Comparison of ENCODE assay signal across 1 cellular context in the genomic region with DNA sequence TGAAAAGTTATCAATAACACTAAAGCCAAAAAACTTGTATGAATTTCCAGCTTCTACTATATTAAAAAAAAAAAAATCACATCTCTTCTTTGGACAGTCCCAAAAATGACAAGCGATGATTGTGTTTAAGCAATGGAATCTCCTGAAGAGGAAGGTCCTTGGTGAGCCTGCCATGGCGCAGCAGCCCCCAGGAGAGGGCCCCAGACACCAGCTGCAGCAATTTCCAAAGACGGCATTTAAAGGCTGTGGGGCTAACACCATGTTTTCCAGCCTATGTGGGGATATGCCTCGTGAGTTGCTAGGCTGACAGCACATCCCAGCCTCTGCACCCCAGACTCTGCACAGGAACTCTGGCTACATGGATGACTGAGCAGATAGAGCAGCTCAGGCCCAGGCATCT.
TF ChIP-seq lines count a peak whose summit lies in the region.

No MANE protein-coding gene starts in this region.

TF ChIP-seq in HCT116, 20 proteins besides CTCF, POLR2A, EP300 and RAD21 (continued from another document):
- no peak for TF ChIP-seq YY1 (IDR thresholded peaks at IDR 0.05; ENCODE audit: extremely low read depth, insufficient replicate concordance, low read depth, low read length)
- no peak for TF ChIP-seq JUND (IDR thresholded peaks at IDR 0.05)
- TF ChIP-seq EZH2 (IDR thresholded peaks at IDR 0.05), result no peak
- TF ChIP-seq CEBPB (IDR thresholded peaks at IDR 0.05; ENCODE audit: low read depth), result no peak
- TF ChIP-seq, protein P1, sequence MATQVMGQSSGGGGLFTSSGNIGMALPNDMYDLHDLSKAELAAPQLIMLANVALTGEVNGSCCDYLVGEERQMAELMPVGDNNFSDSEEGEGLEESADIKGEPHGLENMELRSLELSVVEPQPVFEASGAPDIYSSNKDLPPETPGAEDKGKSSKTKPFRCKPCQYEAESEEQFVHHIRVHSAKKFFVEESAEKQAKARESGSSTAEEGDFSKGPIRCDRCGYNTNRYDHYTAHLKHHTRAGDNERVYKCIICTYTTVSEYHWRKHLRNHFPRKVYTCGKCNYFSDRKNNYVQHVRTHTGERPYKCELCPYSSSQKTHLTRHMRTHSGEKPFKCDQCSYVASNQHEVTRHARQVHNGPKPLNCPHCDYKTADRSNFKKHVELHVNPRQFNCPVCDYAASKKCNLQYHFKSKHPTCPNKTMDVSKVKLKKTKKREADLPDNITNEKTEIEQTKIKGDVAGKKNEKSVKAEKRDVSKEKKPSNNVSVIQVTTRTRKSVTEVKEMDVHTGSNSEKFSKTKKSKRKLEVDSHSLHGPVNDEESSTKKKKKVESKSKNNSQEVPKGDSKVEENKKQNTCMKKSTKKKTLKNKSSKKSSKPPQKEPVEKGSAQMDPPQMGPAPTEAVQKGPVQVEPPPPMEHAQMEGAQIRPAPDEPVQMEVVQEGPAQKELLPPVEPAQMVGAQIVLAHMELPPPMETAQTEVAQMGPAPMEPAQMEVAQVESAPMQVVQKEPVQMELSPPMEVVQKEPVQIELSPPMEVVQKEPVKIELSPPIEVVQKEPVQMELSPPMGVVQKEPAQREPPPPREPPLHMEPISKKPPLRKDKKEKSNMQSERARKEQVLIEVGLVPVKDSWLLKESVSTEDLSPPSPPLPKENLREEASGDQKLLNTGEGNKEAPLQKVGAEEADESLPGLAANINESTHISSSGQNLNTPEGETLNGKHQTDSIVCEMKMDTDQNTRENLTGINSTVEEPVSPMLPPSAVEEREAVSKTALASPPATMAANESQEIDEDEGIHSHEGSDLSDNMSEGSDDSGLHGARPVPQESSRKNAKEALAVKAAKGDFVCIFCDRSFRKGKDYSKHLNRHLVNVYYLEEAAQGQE (IDR thresholded peaks at IDR 0.05; ENCODE audit: low read depth), result no peak
- no peak for TF ChIP-seq EZH2phosphoT487 (IDR thresholded peaks at IDR 0.05; ENCODE audit: borderline replicate concordance)
TF ChIP-seq in HCT116: peak in this region for 0.
